Comparison of ENCODE assay signal across 1 cellular context in genomic region chr3:168961271-168961670, GRCh38.
TF ChIP-seq lines count a peak whose summit lies in the region.

No MANE protein-coding gene starts in this region.

TF ChIP-seq in H1, 55 proteins besides CTCF, POLR2A, EP300 and RAD21 (continued from another document):
- TF ChIP-seq HDAC2 (IDR thresholded peaks at IDR 0.05; ENCODE audit: borderline replicate concordance in 1 of 2, low read depth in 2 of 2, low read length in 2 of 2) (no peak), TAF7 (optimal IDR thresholded peaks at IDR 0.05; ENCODE audit: borderline replicate concordance, low read depth, low read length) (no peak), MAX (IDR thresholded peaks at IDR 0.05) (no peak), NANOG (IDR thresholded peaks at IDR 0.05; ENCODE audit: insufficient read depth, low read depth, low read length, poor library complexity, severe bottlenecking) (no peak), GTF2F1 (IDR thresholded peaks at IDR 0.05; ENCODE audit: borderline replicate concordance, low read depth, low read length) (no peak)
